8 cellular contexts compared by ENCODE assay signal in genomic region chr1:145918144-145918991, GRCh38. TPM values are rescaled to one million over a fixed set of nuclear protein-coding genes. Genes with fewer than 3 reads are reported as not detected.
A peak's percentile ranks its signal among the peaks of the same experiment; 100 is the strongest.
DNase-seq lines count a peak whose midpoint lies in the region; ATAC-seq and TF ChIP-seq lines count a peak whose summit lies in the region.

TSS of gene PEX11B (minus strand) at chr1:145918717. CDS start at chr1:145918688, 29 bp downstream.

- H3K27ac ChIP-seq in right lobe of liver = peak within 1 kb of the TSS; percentile 73 to 91 (median 85)

- ATAC-seq in GM19452 (IDR thresholded peaks at IDR 0.05; ENCODE audit: unreplicated experiment) (peak; percentile 74), HG03575 (IDR thresholded peaks at IDR 0.05; ENCODE audit: extremely low read depth, insufficient number of reproducible peaks, low FRiP score, unreplicated experiment) (peak; percentile 55), right lobe of liver (peak; percentile 92 to 95 (median 93))

- H3K27me3 Mint-ChIP-seq in CD14-positive monocyte (ENCODE audit: low read depth in 3 of 3) = peaks cover 0 to 3% (median 3%) of the 10 kb centered on the region in 3 donors

- intact Hi-C loops in CD14-positive monocyte (cut with micrococcal nuclease) = loop anchor here (2.0 to 5.0 kb wide), 4 partner anchors 38 to 61 kb away; partner anchors contain the start of genes ANKRD34A (in 1 of the 2), PIAS3 (in 1 of the 2) and POLR3GL (in 1 of the 2)
- intact Hi-C loops in right lobe of liver (cut with DNase I) = no loop called here

- H3K27me3 ChIP-seq in right lobe of liver = no peaks in the 10 kb centered on the region

- peaks cover 0 to 18% (median 10%) of the 10 kb centered on the region in 4 donors for H3K36me3 ChIP-seq in right lobe of liver

- H3K9me3 ChIP-seq in right lobe of liver = no peaks in the 10 kb centered on the region

- H3K4me3 ChIP-seq in right lobe of liver = peak within 1 kb of the TSS; percentile 88 to 95 (median 92)

- H3K36me3 Mint-ChIP-seq in CD14-positive monocyte = peaks cover 30 to 44% of the 10 kb centered on the region in 2 donors

- peaks cover 41% of the 10 kb centered on the region for H3K4me1 Mint-ChIP-seq in CD14-positive monocyte

- TF ChIP-seq POLR2A in right lobe of liver (IDR thresholded peaks at IDR 0.05) = peak; percentile 35

- DNase-seq in CD14-positive monocyte (ENCODE audit: low spot score) (peak; percentile 95), NCI-H82 (lab: John Stamatoyannopoulos, UW) (peak; percentile 93), dermis microvascular lymphatic vessel endothelial cell (ENCODE audit: low read depth in 2 of 2) (peak; percentile 88 to 97), right lobe of liver (peak; percentile 89 to 91 (median 91))
- DNase-seq in activated CD4-positive, alpha-beta T cell treated with anti-CD3 and anti-CD28 coated beads, Interleukin-2, amount 50 U/mL, for 4 hours = peak; percentile 90 to 92
- DNase-seq in stimulated activated CD4-positive, alpha-beta T cell treated with anti-CD3 and anti-CD28 coated beads, Interleukin-4, amount 100 ng/mL, for 4 hours = peak; percentile 87 to 89

- peaks cover 0 to 15% (median 6%) of the 10 kb centered on the region in 4 donors for H3K4me1 ChIP-seq in right lobe of liver

- peak within 1 kb of the TSS; percentile 89 to 97 (median 96) for H3K27ac Mint-ChIP-seq in CD14-positive monocyte

- 0% methylated on average over 18 of the region's 51 CpGs for WGBS in right lobe of liver (ENCODE audit: insufficient coverage, low coverage, low lambda C conversion rate, missing lambda C conversion rate)

- H3K9me3 Mint-ChIP-seq in CD14-positive monocyte = no peaks in the 10 kb centered on the region

- peak within 1 kb of the TSS; percentile 88 to 93 for H3K4me3 Mint-ChIP-seq in CD14-positive monocyte

- no peak for TF ChIP-seq CTCF in CD14-positive monocyte (IDR thresholded peaks at IDR 0.05)
- no peak for TF ChIP-seq CTCF in right lobe of liver (IDR thresholded peaks at IDR 0.05)

RNA-seq across cellular contexts. Expression of gene PEX11B, which starts in this region (rescaled TPM):
- 10 to 100 TPM; 37.9 to 38.2 TPM for polyA plus RNA-seq in CD14-positive monocyte
- total RNA-seq in dermis microvascular lymphatic vessel endothelial cell = 27.5 and 32.1 TPM in 2 replicates
- 10 to 100 TPM; 12.3 to 23.0 (median 15.2) TPM for total RNA-seq in right lobe of liver

Comparison
In these comparisons a context has a peak if more than half of its experiments do, and no peak if none do; other contexts are left out.
1. Peak in every context shown above with its lines: DNase-seq, ATAC-seq, H3K4me3 ChIP-seq and H3K27ac ChIP-seq.
2. intact Hi-C loops: an anchor here in CD14-positive monocyte (2.0 to 5.0 kb wide); none called in right lobe of liver.